10 cellular contexts compared by ENCODE assay signal in genomic region chr7:39811161-39811614, GRCh38.
DNase-seq lines count a peak whose midpoint lies in the region; ATAC-seq, FAIRE-seq and TF ChIP-seq lines count a peak whose summit lies in the region.
"Had no signal": no experiment of that assay in that cellular context is flagged by ENCODE, and none has a peak within 500 bp of the region (broad histone marks: within the 10 kb centered on the region; RNA-seq: fewer than 3 reads in every experiment).

No MANE protein-coding gene starts in this region.

- H3K27ac ChIP-seq in K562 (ENCODE audit: extremely low read depth, low read depth, low read length) (no peak overlapping the region), osteoblast (ENCODE audit: low read depth, low read length) (no peak overlapping the region), body of pancreas (no peak overlapping the region)
- H3K27ac ChIP-seq: HL-60, parathyroid adenoma had no signal

- in situ Hi-C loops in HAP-1 (cut with MboI; ENCODE audit: low sequenced_read_pairs) = no loop called here
- in situ Hi-C loops in K562 (cut with MboI) = no loop called here

- DNase-seq in HAP-1 (ENCODE audit: low spot score in 2 of 2) = peak; percentile 10 to 56
- peak; percentile 52 for DNase-seq in NCI-H2227 treated with DMSO at 0.1 percent for 48 hours (lab: John Stamatoyannopoulos, UW)
- DNase-seq in K562 (ENCODE audit: extremely low read depth in 1 of 4, low spot score in 3 of 4) = peak in 2 of 4 experiments; percentile 50 to 74
- peak; percentile 90 for DNase-seq in osteoblast (ENCODE audit: insufficient read length, low spot score, missing footprints)
- no peak for DNase-seq in activated T-cell treated with anti-CD3 and anti-CD28 coated beads, Interleukin-2, amount 50 U/mL, for 4 hours
- no peak for DNase-seq in body of pancreas
- no peak for DNase-seq in T-cell
- no peak for DNase-seq in globus pallidus (ENCODE audit: low spot score)

- H3K9me1 ChIP-seq in K562 (ENCODE audit: control insufficient read depth, insufficient read depth, low read length) = no peaks in the 10 kb centered on the region

- H3K4me3 ChIP-seq in HAP-1 (no peak overlapping the region), K562 (no peak overlapping the region), osteoblast (ENCODE audit: insufficient read depth, low read length) (peak overlapping the region; percentile 31), body of pancreas (no peak overlapping the region)

- no peak overlapping the region for H3K27ac Mint-ChIP-seq in T-cell

- no peaks in the 10 kb centered on the region for H3K36me3 ChIP-seq in HAP-1 (replicated peaks)
- no peaks in the 10 kb centered on the region for H3K36me3 ChIP-seq in K562 (ENCODE audit: control insufficient read depth, insufficient read depth, low read length)
- H3K36me3 ChIP-seq in osteoblast (ENCODE audit: insufficient read depth, low read length) = no peaks in the 10 kb centered on the region
- no peaks in the 10 kb centered on the region for H3K36me3 ChIP-seq in body of pancreas (replicated peaks in 1 of 2; ENCODE audit: insufficient read depth in 1 of 2, low read depth in 2 of 2)

- no peak for TF ChIP-seq POLR2A in K562 (conservative IDR thresholded peaks at IDR 0.05)
- no peak for TF ChIP-seq POLR2A in body of pancreas (IDR thresholded peaks at IDR 0.05)

- H3K79me2 ChIP-seq in K562 (ENCODE audit: control insufficient read depth, insufficient read depth, low read length) (no peaks in the 10 kb centered on the region), osteoblast (ENCODE audit: insufficient read depth, low read length) (no peaks in the 10 kb centered on the region)
- H3K79me2 ChIP-seq: parathyroid adenoma had no signal

- no peak overlapping the region for H3K4me2 ChIP-seq in K562 (ENCODE audit: insufficient read depth, low read length)
- peak overlapping the region; percentile 52 for H3K4me2 ChIP-seq in osteoblast (ENCODE audit: insufficient read depth, low read length)

- H3K9me3 Mint-ChIP-seq in activated T-cell treated with anti-CD3 and anti-CD28 coated beads, Interleukin-2, amount 50 U/mL, for 4 hours = no peaks in the 10 kb centered on the region
- no peaks in the 10 kb centered on the region for H3K9me3 Mint-ChIP-seq in T-cell

- no peaks in the 10 kb centered on the region for H3K36me3 Mint-ChIP-seq in activated T-cell treated with anti-CD3 and anti-CD28 coated beads, Interleukin-2, amount 50 U/mL, for 4 hours (ENCODE audit: insufficient read depth)
- H3K36me3 Mint-ChIP-seq in T-cell = no peaks in the 10 kb centered on the region

- BruUV-seq in K562 (replicated peaks; lab: Mats Ljungman, UMichigan) = no TSS peak

- CTCF ChIA-PET in K562 (lab: Yijun Ruan, JAX; ENCODE audit: low intra/inter-chr PET ratio) (no interaction called here), T-cell (lab: Charles Lee) (no interaction called here)

- FAIRE-seq in K562 (lab: Jason Lieb, UNC) = peak; percentile 55

- WGBS in K562 (ENCODE audit: insufficient coverage, low coverage, missing lambda C conversion rate) = 0% methylated on average over 1 of the region's 1 CpG
- 56 to 67% methylated on average over 1 of the region's 1 CpG for WGBS in body of pancreas, 2 donors

- no peak for TF ChIP-seq CTCF in K562 (IDR thresholded peaks at IDR 0.05 in 2 of 3, conservative IDR thresholded peaks at IDR 0.05 in 1 of 3; ENCODE audit: insufficient read depth in 2 of 3, low read depth in 1 of 3, low read length in 3 of 3)
- no peak for TF ChIP-seq CTCF in osteoblast (IDR thresholded peaks at IDR 0.05; ENCODE audit: extremely low read depth, low read depth, low read length)
- no peak for TF ChIP-seq CTCF in body of pancreas (IDR thresholded peaks at IDR 0.05)

- H3K27me3 Mint-ChIP-seq in activated T-cell treated with anti-CD3 and anti-CD28 coated beads, Interleukin-2, amount 50 U/mL, for 4 hours (ENCODE audit: low read depth) = peaks cover 12% of the 10 kb centered on the region
- peaks cover 9 to 25% of the 10 kb centered on the region in 2 donors for H3K27me3 Mint-ChIP-seq in T-cell

- H3K9me3 ChIP-seq in HAP-1 (no peaks in the 10 kb centered on the region), K562 (replicated peaks; ENCODE audit: control insufficient read depth, insufficient read depth, low read depth, low read length) (no peaks in the 10 kb centered on the region), osteoblast (ENCODE audit: low read depth, low read length) (no peaks in the 10 kb centered on the region), body of pancreas (no peaks in the 10 kb centered on the region)

- H4K20me1 ChIP-seq in K562 (replicated peaks; ENCODE audit: control insufficient read depth, insufficient read depth, low read length) = peaks cover 8% of the 10 kb centered on the region; the same call in 1 of the 2 replicates
- no peaks in the 10 kb centered on the region for H4K20me1 ChIP-seq in osteoblast (ENCODE audit: insufficient read depth, low read length)

- POLR2A ChIA-PET in K562 (lab: Yijun Ruan, JAX) = interaction anchor here (2.0 kb wide), 1 partner anchor 231 kb away, joined by 6 read pairs; no protein-coding TSS in a partner anchor
- POLR2A ChIA-PET in T-cell (lab: Charles Lee) = no interaction called here

- H3K4me1 Mint-ChIP-seq in activated T-cell treated with anti-CD3 and anti-CD28 coated beads, Interleukin-2, amount 50 U/mL, for 4 hours (ENCODE audit: low read depth) = no peaks in the 10 kb centered on the region
- H3K4me1 Mint-ChIP-seq in T-cell = no peaks in the 10 kb centered on the region

- H3K27me3 ChIP-seq in HAP-1 (ENCODE audit: low read depth) = peaks cover 11% of the 10 kb centered on the region
- peaks cover 5 to 11% of the 10 kb centered on the region in 2 experiments; a peak in 2 of 5 replicates for H3K27me3 ChIP-seq in K562 (ENCODE audit: control insufficient read depth in 2 of 2, insufficient read depth in 2 of 2, low read length in 2 of 2)
- H3K27me3 ChIP-seq in osteoblast (ENCODE audit: insufficient read depth, low read length) = peaks cover 33% of the 10 kb centered on the region
- peaks cover 0 to 2% of the 10 kb centered on the region in 2 donors for H3K27me3 ChIP-seq in body of pancreas

- no peak overlapping the region for H3K9ac ChIP-seq in K562 (ENCODE audit: insufficient read depth in 1 of 2, low read depth in 2 of 2, low read length in 2 of 2)
- H3K9ac ChIP-seq: parathyroid adenoma had no signal

- peak; percentile 33 for ATAC-seq in K562
- ATAC-seq in activated T-cell treated with anti-CD3 and anti-CD28 coated beads, Interleukin-2, amount 50 U/mL, for 4 hours = no peak
- ATAC-seq in body of pancreas = no peak
- no peak for ATAC-seq in T-cell (replicated peaks in 1 of 4)

- intact Hi-C loops in K562 (cut with micrococcal nuclease) (loop anchor here (5.0 kb wide), 1 partner anchor 246 kb away; no protein-coding TSS in a partner anchor), body of pancreas (cut with DNase I) (no loop called here)

- H3K4me1 ChIP-seq in HAP-1 (peaks cover 13% of the 10 kb centered on the region), K562 (replicated peaks in 1 of 2; ENCODE audit: control insufficient read depth in 2 of 2, insufficient read depth in 2 of 2, low read length in 2 of 2) (peaks cover 8 to 12% of the 10 kb centered on the region in 2 experiments; a peak in 3 of 5 replicates), osteoblast (ENCODE audit: insufficient read depth, low read length) (peaks cover 14% of the 10 kb centered on the region), body of pancreas (no peaks in the 10 kb centered on the region)
- H3K4me1 ChIP-seq: parathyroid adenoma had no signal

- no peak overlapping the region for H3K4me3 Mint-ChIP-seq in activated T-cell treated with anti-CD3 and anti-CD28 coated beads, Interleukin-2, amount 50 U/mL, for 4 hours
- H3K4me3 Mint-ChIP-seq in T-cell = no peak overlapping the region

- TF ChIP-seq RAD21 in K562 (CRISPR knock-in tag; conservative IDR thresholded peaks at IDR 0.05 in 1 of 2, IDR thresholded peaks at IDR 0.05 in 1 of 2) = no peak

- no peak for TF ChIP-seq EP300 in K562 (IDR thresholded peaks at IDR 0.05; ENCODE audit: low read length)

- H2AFZ ChIP-seq in K562 (ENCODE audit: low read depth, low read length) (no peak overlapping the region), osteoblast (ENCODE audit: low read length) (no peak overlapping the region)
- H2AFZ ChIP-seq: parathyroid adenoma had no signal

TF ChIP-seq in K562, 482 proteins besides CTCF, POLR2A, EP300 and RAD21 (continues in another document):
- TF ChIP-seq SMAD4 (CRISPR knock-in tag; conservative IDR thresholded peaks at IDR 0.05) = peak; percentile 50; the same call in 1 of the 2 replicates
- 0 out of 4 replicates have a peak, but pooled peaks of 1 of the 2 experiments have one; percentile 44 for TF ChIP-seq RCOR1 (IDR thresholded peaks at IDR 0.05; ENCODE audit: borderline replicate concordance in 1 of 2, low read depth in 2 of 2, low read length in 2 of 2)
- TF ChIP-seq HBP1 (CRISPR knock-in tag; IDR thresholded peaks at IDR 0.05) = no peak

Comparison
In these comparisons a context has a peak if more than half of its experiments do, and no peak if none do; other contexts are left out.
1. DNase-seq: peak in HAP-1 (2 of 2), NCI-H2227 treated with DMSO at 0.1 percent for 48 hours (single experiment) and osteoblast (single experiment); none in activated T-cell treated with anti-CD3 and anti-CD28 coated beads, Interleukin-2, amount 50 U/mL, for 4 hours (single experiment), body of pancreas (0 of 4), T-cell (0 of 34) and globus pallidus (single experiment).